21 cellular contexts compared by ENCODE assay signal in the genomic region with DNA sequence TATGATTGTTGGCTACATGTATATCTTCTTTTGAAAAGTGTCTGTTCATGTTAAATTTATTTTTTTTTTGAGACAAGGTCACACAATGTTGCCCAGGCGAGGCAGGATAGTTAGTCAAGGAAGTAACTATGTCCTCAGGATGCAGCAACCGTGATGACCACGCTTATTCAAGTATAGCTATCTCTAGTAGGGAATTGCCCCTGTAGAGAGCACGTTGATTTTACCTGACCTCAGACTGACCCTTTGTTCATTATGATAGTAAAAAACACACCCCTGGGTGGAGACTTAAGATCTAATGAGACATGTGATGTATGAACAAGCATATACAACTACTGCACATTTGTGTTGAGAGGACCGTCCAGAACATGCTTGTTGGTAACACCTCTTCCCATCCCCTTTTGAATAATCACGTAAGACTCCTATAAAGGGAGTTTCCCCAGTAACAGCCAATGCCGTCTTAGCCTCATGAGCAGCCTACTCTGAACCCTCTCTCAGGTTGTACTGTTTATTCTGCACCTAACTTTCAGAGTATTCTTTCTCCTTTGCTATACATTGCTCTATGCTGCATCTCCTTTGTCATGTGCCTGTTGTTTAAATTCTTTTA. TPM values are rescaled to one million over a fixed set of nuclear protein-coding genes. Genes with fewer than 3 reads are reported as not detected.
A peak's percentile ranks its signal among the peaks of the same experiment; 100 is the strongest.
DNase-seq lines count a peak whose midpoint lies in the region; ATAC-seq and TF ChIP-seq lines count a peak whose summit lies in the region.
"Had no signal": no experiment of that assay in that cellular context is flagged by ENCODE, and none has a peak within 500 bp of the region (broad histone marks: within the 10 kb centered on the region; RNA-seq: fewer than 3 reads in every experiment).

No MANE protein-coding gene starts in this region.

- ATAC-seq in GM19463 (IDR thresholded peaks at IDR 0.05; ENCODE audit: unreplicated experiment), result peak; percentile 71
- peak; percentile 47 for ATAC-seq in HG03432 (IDR thresholded peaks at IDR 0.05; ENCODE audit: unreplicated experiment)
- ATAC-seq in left colon, result peak; percentile 74
- no peak for ATAC-seq in HG03469 (IDR thresholded peaks at IDR 0.05; ENCODE audit: unreplicated experiment)
- no peak for ATAC-seq in HG03521 (IDR thresholded peaks at IDR 0.05; ENCODE audit: unreplicated experiment)
- ATAC-seq: activated naive CD8-positive, alpha-beta T cell treated with anti-CD3 and anti-CD28 coated beads, Interleukin-2, amount 50 U/mL, for 24 hours; SK-N-SH treated with all-trans-retinoic acid at 6 μM for 48 hours had no signal

- H3K4me3 ChIP-seq in GM12865 (ENCODE audit: low read depth, low read length), result no peak overlapping the region
- H3K4me3 ChIP-seq: cardiac muscle cell, neural progenitor cell, suprapubic skin had no signal

- no peak for TF ChIP-seq CTCF in GM12865 (IDR thresholded peaks at IDR 0.05; ENCODE audit: insufficient read depth, low read depth, low read length, missing control alignments)

- peak; percentile 14 for DNase-seq in GM12865 (ENCODE audit: low read depth)
- DNase-seq in left colon, result no peak
- no peak for DNase-seq in NCI-H510A (lab: John Stamatoyannopoulos, UW)
- no peak for DNase-seq in NCI-H446 (lab: John Stamatoyannopoulos, UW)
- DNase-seq: activated CD4-positive, alpha-beta memory T cell treated with anti-CD3 and anti-CD28 coated beads, Interleukin-2, amount 10 ng/mL, durations not matched to agents 7 days and 5 days; activated gamma-delta T cell; activated naive CD8-positive, alpha-beta T cell treated with anti-CD3 and anti-CD28 coated beads, Interleukin-2, amount 50 U/mL, for 24 hours; activated T-cell treated with anti-CD3 and anti-CD28 coated beads for 4 hours; COR-L47; DMS79 treated with DMSO at 0.1 percent for 48 hours; hippocampal formation; MV-4-11; NCI-H2171 treated with DMSO at 0.1 percent for 48 hours had no signal

- intact Hi-C loops in left colon (cut with DNase I, micrococcal nuclease), result no loop called here

RNA-seq across cellular contexts. Expression of gene ZNF621, which starts 32.9 kb away (rescaled TPM):
- 10 to 100 TPM; 14.3 to 14.8 TPM for total RNA-seq in left colon

RNA-seq across cellular contexts. Expression of gene ZNF620, which starts 51.8 kb away (rescaled TPM):
- 1 to 10 TPM; 4.1 to 5.0 TPM for total RNA-seq in left colon

Comparison
In these comparisons a context has a peak if more than half of its experiments do, and no peak if none do; other contexts are left out.
1. ATAC-seq: peak in GM19463 (single experiment), HG03432 (single experiment) and left colon (single experiment); none in HG03469 (single experiment) and HG03521 (single experiment).